Comparison of ENCODE assay signal across 4 cellular contexts in the genomic region with DNA sequence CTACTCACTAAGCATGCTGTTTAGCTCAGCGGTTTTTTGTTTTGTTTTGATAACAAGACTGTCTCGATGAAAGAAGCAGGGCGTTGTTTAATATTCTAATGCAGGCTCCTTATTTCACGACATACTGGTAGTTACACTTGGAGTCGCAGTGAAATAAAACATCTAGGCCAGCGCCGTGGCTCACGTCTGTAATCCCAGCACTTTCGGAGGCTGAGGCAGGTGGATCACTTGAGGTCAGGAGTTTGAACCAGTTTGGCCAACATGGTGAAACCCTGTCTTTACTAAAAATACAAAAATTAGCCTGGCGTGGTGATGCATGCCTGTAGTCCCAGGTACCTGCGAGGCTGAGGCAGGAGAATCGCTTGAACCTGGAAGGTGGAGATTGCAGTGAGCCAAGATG.
DNase-seq lines count a peak whose midpoint lies in the region; TF ChIP-seq lines count a peak whose summit lies in the region.
"Not testable (repeated sequence)": the region's sequence is repeated elsewhere in the genome, so short reads cannot be mapped to it uniquely, and the experiment has no call there.

No MANE protein-coding gene starts in this region.

- not testable (repeated sequence) for H3K36me3 Mint-ChIP-seq in neural crest cell (ENCODE audit: low read depth); neural progenitor cell

- peaks cover 16% of the 10 kb centered on the region for H3F3A ChIP-seq in neural progenitor cell (ENCODE audit: low read depth)

- not testable (repeated sequence) for H3K9me3 ChIP-seq in neural progenitor cell (ENCODE audit: low read depth); parathyroid adenoma (ENCODE audit: control insufficient read depth, low read length)

- H3K9me3 Mint-ChIP-seq in neural crest cell, neural progenitor cell: not testable (repeated sequence)

- H3K4me1 Mint-ChIP-seq in neural crest cell (peaks cover 69% of the 10 kb centered on the region), neural progenitor cell (peaks cover 60% of the 10 kb centered on the region)

- not testable (repeated sequence) for H3K4me2 ChIP-seq in neural progenitor cell; parathyroid adenoma (ENCODE audit: low read length)

- H3K36me3 ChIP-seq in neural progenitor cell; parathyroid adenoma (ENCODE audit: control insufficient read depth, insufficient read depth, low read length): not testable (repeated sequence)

- H3K9ac ChIP-seq in neural progenitor cell, parathyroid adenoma: not testable (repeated sequence)

- not testable (repeated sequence) for H4K20me1 ChIP-seq in neural progenitor cell (ENCODE audit: low read depth)

- peak; percentile 96 for DNase-seq in SK-N-DZ (ENCODE audit: low spot score)
- not testable (repeated sequence) for DNase-seq in neural crest cell (ENCODE audit: low read depth, low spot score); neural progenitor cell (ENCODE audit: low spot score)

- H3K4me3 ChIP-seq in neural progenitor cell; parathyroid adenoma (ENCODE audit: low read depth, low read length): not testable (repeated sequence)

- not testable (repeated sequence) for H3K79me2 ChIP-seq in neural progenitor cell (ENCODE audit: low read depth); parathyroid adenoma

- H2AFZ ChIP-seq in neural progenitor cell (replicated peaks): not testable (repeated sequence)
- H2AFZ ChIP-seq in parathyroid adenoma: peak overlapping the region; percentile 39

- H3K27ac Mint-ChIP-seq in neural crest cell (ENCODE audit: unreplicated experiment) (peak overlapping the region; percentile 91), neural progenitor cell (peak overlapping the region; percentile 90)

- H3K4me3 Mint-ChIP-seq in neural crest cell, neural progenitor cell: not testable (repeated sequence)

- not testable (repeated sequence) for H3K27ac ChIP-seq in neural progenitor cell, parathyroid adenoma

- H3K27me3 ChIP-seq in neural progenitor cell; parathyroid adenoma (ENCODE audit: control insufficient read depth, insufficient read depth, low read length): not testable (repeated sequence)

- peaks cover 38% of the 10 kb centered on the region for H3K4me1 ChIP-seq in neural progenitor cell
- H3K4me1 ChIP-seq in parathyroid adenoma: not testable (repeated sequence)

- H3K27me3 Mint-ChIP-seq in neural crest cell (ENCODE audit: low read depth): not testable (repeated sequence)
- H3K27me3 Mint-ChIP-seq in neural progenitor cell (ENCODE audit: insufficient read depth, low read depth): peaks cover 11% of the 10 kb centered on the region

- TF ChIP-seq CTCF in neural crest cell (conservative IDR thresholded peaks at IDR 0.05); neural progenitor cell (IDR thresholded peaks at IDR 0.05); parathyroid adenoma (IDR thresholded peaks at IDR 0.05): not testable (repeated sequence)
